Comparison of ENCODE assay signal across 20 cellular contexts in the genomic region with DNA sequence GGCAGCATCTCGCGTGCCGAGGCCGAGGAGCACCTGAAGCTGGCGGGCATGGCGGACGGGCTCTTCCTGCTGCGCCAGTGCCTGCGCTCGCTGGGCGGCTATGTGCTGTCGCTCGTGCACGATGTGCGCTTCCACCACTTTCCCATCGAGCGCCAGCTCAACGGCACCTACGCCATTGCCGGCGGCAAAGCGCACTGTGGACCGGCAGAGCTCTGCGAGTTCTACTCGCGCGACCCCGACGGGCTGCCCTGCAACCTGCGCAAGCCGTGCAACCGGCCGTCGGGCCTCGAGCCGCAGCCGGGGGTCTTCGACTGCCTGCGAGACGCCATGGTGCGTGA. TPM values are rescaled to one million over a fixed set of nuclear protein-coding genes. Genes with fewer than 3 reads are reported as not detected.
A peak's percentile ranks its signal among the peaks of the same experiment; 100 is the strongest.
DNase-seq lines count a peak whose midpoint lies in the region; ATAC-seq lines count a peak whose summit lies in the region.
"Had no signal": no experiment of that assay in that cellular context is flagged by ENCODE, and none has a peak within 500 bp of the region (broad histone marks: within the 10 kb centered on the region; RNA-seq: fewer than 3 reads in every experiment).

No MANE protein-coding gene starts in this region.

- no peaks in the 10 kb centered on the region for H3K9me3 Mint-ChIP-seq in activated naive CD8-positive, alpha-beta T cell (ENCODE audit: low read depth)
- no peaks in the 10 kb centered on the region for H3K9me3 Mint-ChIP-seq in activated naive CD8-positive, alpha-beta T cell treated with anti-CD3 and anti-CD28 coated beads, Interleukin-2, amount 50 U/mL, for 24 hours
- no peaks in the 10 kb centered on the region for H3K9me3 Mint-ChIP-seq in effector memory CD8-positive, alpha-beta T cell

- no peak for ATAC-seq in activated naive CD8-positive, alpha-beta T cell treated with anti-CD3 and anti-CD28 coated beads, Interleukin-2, amount 50 U/mL, for 24 hours
- no peak for ATAC-seq in effector memory CD8-positive, alpha-beta T cell (replicated peaks)
- ATAC-seq in GM21381 (IDR thresholded peaks at IDR 0.05; ENCODE audit: unreplicated experiment) (no peak), GM21717 (IDR thresholded peaks at IDR 0.05; ENCODE audit: unreplicated experiment) (no peak), HG03565 (IDR thresholded peaks at IDR 0.05; ENCODE audit: unreplicated experiment) (no peak)
- ATAC-seq: HCT116 had no signal

- peaks cover 24% of the 10 kb centered on the region for H3K36me3 Mint-ChIP-seq in activated naive CD8-positive, alpha-beta T cell
- peaks cover 76% of the 10 kb centered on the region for H3K36me3 Mint-ChIP-seq in activated naive CD8-positive, alpha-beta T cell treated with anti-CD3 and anti-CD28 coated beads, Interleukin-2, amount 50 U/mL, for 24 hours (ENCODE audit: low read depth)
- peaks cover 96% of the 10 kb centered on the region for H3K36me3 Mint-ChIP-seq in effector memory CD8-positive, alpha-beta T cell (ENCODE audit: insufficient read depth)

- H3K4me3 ChIP-seq in neuronal stem cell (ENCODE audit: low read length in 2 of 2), result peak overlapping the region in 1 of 2 donors; percentile 47

- peaks cover 0 to 2% of the 10 kb centered on the region in 2 donors for H3K9me3 ChIP-seq in neuronal stem cell (replicated peaks in 1 of 2; ENCODE audit: control insufficient read depth in 2 of 2, insufficient read depth in 1 of 2, low read depth in 1 of 2, low read length in 2 of 2)
- H3K9me3 ChIP-seq: BE2C had no signal

- H3K27me3 ChIP-seq in neuronal stem cell (ENCODE audit: control insufficient read depth in 3 of 3, insufficient read depth in 3 of 3, low read depth in 1 of 3, low read length in 3 of 3), result no peaks in the 10 kb centered on the region
- H3K27me3 ChIP-seq: BE2C had no signal

- H3K4me2 ChIP-seq in neuronal stem cell (ENCODE audit: insufficient read depth, low read length, poor library complexity, severe bottlenecking), result no peak overlapping the region

- H3K4me3 Mint-ChIP-seq in activated naive CD8-positive, alpha-beta T cell, result no peak overlapping the region
- no peak overlapping the region for H3K4me3 Mint-ChIP-seq in activated naive CD8-positive, alpha-beta T cell treated with anti-CD3 and anti-CD28 coated beads, Interleukin-2, amount 50 U/mL, for 24 hours
- peak overlapping the region; percentile 18 to 66 for H3K4me3 Mint-ChIP-seq in effector memory CD8-positive, alpha-beta T cell

- no peaks in the 10 kb centered on the region for H3K27me3 Mint-ChIP-seq in activated naive CD8-positive, alpha-beta T cell
- no peaks in the 10 kb centered on the region for H3K27me3 Mint-ChIP-seq in activated naive CD8-positive, alpha-beta T cell treated with anti-CD3 and anti-CD28 coated beads, Interleukin-2, amount 50 U/mL, for 24 hours
- H3K27me3 Mint-ChIP-seq in effector memory CD8-positive, alpha-beta T cell, result no peaks in the 10 kb centered on the region
- H3K27me3 Mint-ChIP-seq: CD4-positive, CD25-positive, alpha-beta regulatory T cell had no signal

- H2AK5ac ChIP-seq in neuronal stem cell (ENCODE audit: low read depth, low read length), result peak overlapping the region; percentile 85

- H3K14ac ChIP-seq in neuronal stem cell (ENCODE audit: low read length), result no peak overlapping the region

- H3K18ac ChIP-seq in neuronal stem cell (ENCODE audit: low read length), result no peak overlapping the region

- no peak overlapping the region for H4K8ac ChIP-seq in neuronal stem cell (ENCODE audit: low read depth, low read length)

- H3K36me3 ChIP-seq in neuronal stem cell (replicated peaks in 1 of 2; ENCODE audit: control insufficient read depth in 2 of 2, insufficient read depth in 2 of 2, low read length in 2 of 2), result no peaks in the 10 kb centered on the region
- H3K36me3 ChIP-seq: BE2C had no signal

- H2BK5ac ChIP-seq in neuronal stem cell (ENCODE audit: low read length), result no peak overlapping the region

- H3K27ac Mint-ChIP-seq in activated naive CD8-positive, alpha-beta T cell, result peak overlapping the region; percentile 34
- H3K27ac Mint-ChIP-seq in activated naive CD8-positive, alpha-beta T cell treated with anti-CD3 and anti-CD28 coated beads, Interleukin-2, amount 50 U/mL, for 24 hours, result no peak overlapping the region
- peak overlapping the region in 1 of 2 donors; percentile 89 for H3K27ac Mint-ChIP-seq in effector memory CD8-positive, alpha-beta T cell

- H3K79me1 ChIP-seq in neuronal stem cell (ENCODE audit: low read depth, low read length), result no peaks in the 10 kb centered on the region

- no CpG with 5 or more reads among the region's 41 CpGs for WGBS in neuronal stem cell (ENCODE audit: extremely low coverage in 2 of 2, insufficient read length in 2 of 2, insufficient replicate concordance in 1 of 2), 2 donors

- no peak overlapping the region for H2BK12ac ChIP-seq in neuronal stem cell (ENCODE audit: low read length)

- H2AFZ ChIP-seq in neuronal stem cell (ENCODE audit: low read length), result no peak overlapping the region

- H3K23ac ChIP-seq in neuronal stem cell (ENCODE audit: low read depth, low read length, poor library complexity), result peak overlapping the region; percentile 93

- no peak overlapping the region for H4K91ac ChIP-seq in neuronal stem cell (ENCODE audit: low read depth, low read length, poor library complexity)

- no peak overlapping the region for H3K27ac ChIP-seq in neuronal stem cell (replicated peaks; ENCODE audit: low read length)
- H3K27ac ChIP-seq: 22Rv1 had no signal

- H2BK120ac ChIP-seq in neuronal stem cell (ENCODE audit: low read depth, low read length), result no peak overlapping the region

- no peak overlapping the region for H3K4ac ChIP-seq in neuronal stem cell (ENCODE audit: low read length)

- peak overlapping the region; percentile 46 for H2BK15ac ChIP-seq in neuronal stem cell (ENCODE audit: low read length)

- no peak for DNase-seq in activated naive CD8-positive, alpha-beta T cell treated with anti-CD3 and anti-CD28 coated beads, Interleukin-2, amount 50 U/mL, for 24 hours
- no peak for DNase-seq in effector memory CD8-positive, alpha-beta T cell
- no peak for DNase-seq in neuronal stem cell (ENCODE audit: low spot score)
- DNase-seq: ACHN; BE2C; CD4-positive, CD25-positive, alpha-beta regulatory T cell; NCI-H1048; NCI-H1417 treated with DMSO at 0.1 percent for 48 hours; NCI-H1694 treated with DMSO at 0.1 percent for 48 hours; NCI-H2081; NCI-H2227 treated with DMSO at 0.1 percent for 48 hours; NCI-H526 treated with DMSO at 0.1 percent for 48 hours; RPMI8226; SHP77 had no signal

- no peaks in the 10 kb centered on the region for H3K4me1 ChIP-seq in neuronal stem cell (ENCODE audit: control insufficient read depth in 2 of 2, insufficient read depth in 1 of 2, low read depth in 1 of 2, low read length in 2 of 2)
- H3K4me1 ChIP-seq: BE2C had no signal

- no peak overlapping the region for H3K9ac ChIP-seq in neuronal stem cell (ENCODE audit: low read depth, low read length, poor library complexity)

- H3K4me1 Mint-ChIP-seq in activated naive CD8-positive, alpha-beta T cell (ENCODE audit: low read depth), result peaks cover 75% of the 10 kb centered on the region
- H3K4me1 Mint-ChIP-seq in activated naive CD8-positive, alpha-beta T cell treated with anti-CD3 and anti-CD28 coated beads, Interleukin-2, amount 50 U/mL, for 24 hours, result peaks cover 89% of the 10 kb centered on the region
- H3K4me1 Mint-ChIP-seq in effector memory CD8-positive, alpha-beta T cell (ENCODE audit: low read depth in 2 of 2), result peaks cover 73% of the 10 kb centered on the region in 2 donors

RNA-seq across cellular contexts. Expression of a gene that starts 10.7 kb away (rescaled TPM):
- polyA plus RNA-seq in neuronal stem cell (2013, experiment 1 of 2), result 0.08 TPM
- polyA plus RNA-seq in neuronal stem cell (2013, experiment 2 of 2), result 0.06 TPM

RNA-seq across cellular contexts. Expression of a gene that starts 54.5 kb away (rescaled TPM):
- polyA plus RNA-seq in neuronal stem cell (2013, experiment 1 of 2), result 3.1 TPM
- 3.7 TPM for polyA plus RNA-seq in neuronal stem cell (2013, experiment 2 of 2)

Comparison
In these comparisons a context has a peak if more than half of its experiments do, and no peak if none do; other contexts are left out.
1. H3K4me3 Mint-ChIP-seq: peak in effector memory CD8-positive, alpha-beta T cell (2 of 2); none in activated naive CD8-positive, alpha-beta T cell (single experiment) and activated naive CD8-positive, alpha-beta T cell treated with anti-CD3 and anti-CD28 coated beads, Interleukin-2, amount 50 U/mL, for 24 hours (single experiment).